ENCODE assay signal across 19 cellular contexts in the genomic region with DNA sequence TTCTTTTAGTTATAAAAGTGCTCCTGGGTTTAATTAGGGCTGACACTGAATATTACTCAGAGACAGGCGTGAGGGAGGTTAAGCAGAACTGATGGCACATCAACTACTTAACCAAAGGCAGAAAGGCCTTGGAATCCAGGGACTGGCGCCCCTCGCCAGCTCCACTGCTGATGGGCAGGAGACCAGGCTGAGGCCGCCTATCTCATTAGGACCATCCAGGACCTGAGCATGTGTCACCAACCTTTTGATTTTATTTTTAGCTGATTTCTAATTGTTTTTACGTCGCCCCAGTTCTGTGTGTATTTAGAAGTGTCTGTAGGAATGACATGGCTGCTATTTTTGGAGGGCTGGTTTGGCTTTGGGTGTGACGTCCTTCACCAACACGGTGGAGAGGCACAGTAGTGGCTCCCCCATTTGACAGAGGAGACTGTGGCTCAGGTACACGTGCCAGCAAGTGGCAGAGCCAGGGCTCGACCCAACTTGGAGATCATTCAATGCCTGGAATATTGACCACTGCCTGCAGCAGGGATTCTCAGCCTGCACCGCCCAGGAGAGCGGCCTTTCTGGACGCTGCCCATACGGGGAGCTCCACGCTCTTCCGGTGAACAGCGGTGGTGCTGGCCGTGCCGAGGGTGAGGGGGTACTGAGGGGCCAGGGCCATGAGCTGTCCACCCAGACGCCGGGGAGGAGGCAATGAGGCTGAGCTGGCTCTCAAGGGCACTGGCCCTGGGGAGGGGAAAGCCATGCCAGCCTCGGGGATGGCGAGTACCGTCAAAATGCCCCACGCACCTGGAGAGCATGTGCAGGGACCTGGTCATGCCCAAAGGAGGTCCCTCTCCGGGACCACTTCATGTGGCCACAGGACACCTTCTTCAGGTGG.
"Had no signal": no experiment of that assay in that cellular context is flagged by ENCODE, and none has a peak within 500 bp of the region (broad histone marks: within the 10 kb centered on the region; RNA-seq: fewer than 3 reads in every experiment).

No MANE protein-coding gene starts in this region.

- DNase-seq: activated CD8-positive, alpha-beta memory T cell treated with anti-CD3 and anti-CD28 coated beads, Interleukin-2, amount 50 U/mL, for 4 hours; activated naive CD4-positive, alpha-beta T cell; activated T-cell treated with anti-CD3 and anti-CD28 coated beads, Interleukin-2, amount 50 U/mL, for 4 hours; amygdala; foreskin fibroblast; immature natural killer cell; kidney glomerular epithelial cell; stimulated activated CD4-positive, alpha-beta T cell treated with anti-CD3 and anti-CD28 coated beads, Interleukin-2, amount 100 ng/mL, for 48 hours; stimulated activated CD8-positive, alpha-beta memory T cell treated with anti-CD3 and anti-CD28 coated beads, Interleukin-4, amount 100 ng/mL, for 48 hours; stimulated activated naive CD4-positive, alpha-beta T cell; T-helper 9 cell; thyroid gland had no signal

- H3K4me1 ChIP-seq: parathyroid adenoma, thyroid gland had no signal

- H3K27ac Mint-ChIP-seq: activated naive CD8-positive, alpha-beta T cell; activated T-helper 2 cell treated with anti-CD3 and anti-CD28 coated beads, Interferon-gamma antibody, Interleukin-2, Interleukin-4, amounts not matched to agents 10 μg/mL and 5 μg/mL and 100 μg/mL, durations not matched to agents 14 hours and 24 hours and 36 hours; immature natural killer cell; memory B cell; nephron had no signal

- H2AFZ ChIP-seq: parathyroid adenoma had no signal

- H3K9me3 ChIP-seq: thyroid gland had no signal

- H3K4me3 ChIP-seq: thyroid gland had no signal

- H3K9ac ChIP-seq: parathyroid adenoma had no signal

- H3K36me3 Mint-ChIP-seq: immature natural killer cell, memory B cell had no signal

- H3K9me3 Mint-ChIP-seq: activated T-cell treated with anti-CD3 and anti-CD28 coated beads, Interleukin-2, amount 50 U/mL, for 4 hours; activated T-helper 2 cell treated with anti-CD3 and anti-CD28 coated beads, Interferon-gamma antibody, Interleukin-2, Interleukin-4, amounts not matched to agents 10 μg/mL and 5 μg/mL and 100 μg/mL, durations not matched to agents 14 hours and 24 hours and 36 hours; immature natural killer cell; memory B cell had no signal

- H3K4me3 Mint-ChIP-seq: activated naive CD8-positive, alpha-beta T cell; activated T-cell treated with anti-CD3 and anti-CD28 coated beads, Interleukin-2, amount 50 U/mL, for 4 hours; immature natural killer cell; memory B cell; nephron had no signal

- H3K27me3 ChIP-seq: thyroid gland had no signal

- H3K27ac ChIP-seq: epithelial cell of prostate, parathyroid adenoma, thyroid gland had no signal

- H3K4me1 Mint-ChIP-seq: immature natural killer cell, memory B cell had no signal

- ATAC-seq: activated T-cell treated with anti-CD3 and anti-CD28 coated beads, Interleukin-2, amount 50 U/mL, for 4 hours; sciatic nerve had no signal

- H3K36me3 ChIP-seq: thyroid gland had no signal

- H3K79me2 ChIP-seq: parathyroid adenoma had no signal
